8 cellular contexts compared by ENCODE assay signal in the genomic region with DNA sequence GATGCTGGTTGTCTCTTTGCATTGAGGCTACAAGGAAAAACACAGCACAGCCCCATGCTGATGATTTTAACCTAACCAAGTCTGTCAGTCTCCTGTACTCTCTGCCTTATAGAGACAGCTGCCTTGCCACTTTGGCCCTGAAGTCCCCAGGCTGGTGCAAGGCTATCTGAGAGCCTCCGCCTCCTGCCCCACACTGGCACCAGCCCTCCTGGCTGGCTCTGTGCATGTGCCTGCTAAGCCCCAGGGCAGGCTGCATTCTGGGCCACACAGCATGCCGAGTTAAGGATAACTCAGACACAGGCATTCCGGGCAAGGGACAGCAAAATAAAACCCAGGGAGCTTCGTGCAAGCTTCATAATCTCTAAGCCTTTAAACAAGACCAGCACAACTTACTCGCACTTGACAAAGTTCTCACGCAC. TPM values are rescaled to one million over a fixed set of nuclear protein-coding genes. Genes with fewer than 3 reads are reported as not detected.
DNase-seq lines count a peak whose midpoint lies in the region; ATAC-seq and TF ChIP-seq lines count a peak whose summit lies in the region.
"Had no signal": no experiment of that assay in that cellular context is flagged by ENCODE, and none has a peak within 500 bp of the region (broad histone marks: within the 10 kb centered on the region; RNA-seq: fewer than 3 reads in every experiment).

No MANE protein-coding gene starts in this region.

- H3K9me2 ChIP-seq in OCI-LY7 (ENCODE audit: insufficient read depth, low read length), result no peaks in the 10 kb centered on the region

- peak overlapping the region; percentile 99 for H3K4me2 ChIP-seq in OCI-LY7 (ENCODE audit: low read length)

- BruUV-seq in OCI-LY7 (replicated peaks; lab: Mats Ljungman, UMichigan), result no TSS peak

- peak overlapping the region; percentile 98 for H3K27ac Mint-ChIP-seq in central memory CD8-positive, alpha-beta T cell (ENCODE audit: low read depth)

- H3K27ac ChIP-seq in OCI-LY7 (ENCODE audit: low read depth, low read length, poor library complexity, severe bottlenecking) (peak overlapping the region; percentile 87), psoas muscle (peak overlapping the region; percentile 96)
- H3K27ac ChIP-seq: VCaP had no signal

- ATAC-seq in GM19395 (IDR thresholded peaks at IDR 0.05; ENCODE audit: unreplicated experiment) (peak; percentile 0), psoas muscle (peak; percentile 71 to 80 (median 76)), HG03442 (IDR thresholded peaks at IDR 0.05; ENCODE audit: unreplicated experiment) (no peak), HG02759 (IDR thresholded peaks at IDR 0.05; ENCODE audit: unreplicated experiment) (no peak)
- ATAC-seq in central memory CD8-positive, alpha-beta T cell (replicated peaks; ENCODE audit: extremely low read depth, poor library complexity, severe bottlenecking), result no peak

- TF ChIP-seq CTCF in OCI-LY7 (conservative IDR thresholded peaks at IDR 0.05; ENCODE audit: low read length) (no peak), psoas muscle (IDR thresholded peaks at IDR 0.05) (no peak)

- 0 out of 2 replicates have a peak, but pooled peaks cover 8% of the 10 kb centered on the region for H4K20me1 ChIP-seq in OCI-LY7 (ENCODE audit: insufficient read depth, low read length)

- peaks cover 79% of the 10 kb centered on the region for H3K4me1 Mint-ChIP-seq in central memory CD8-positive, alpha-beta T cell

- CTCF ChIA-PET in OCI-LY7 (lab: Charles Lee; ENCODE audit: unreplicated experiment), result interaction anchor here (0.5 to 2.1 kb wide), 2 partner anchors 158 to 1553 kb away, joined by 6 to 7 read pairs; no protein-coding TSS in a partner anchor

- DNase-seq in OCI-LY7 (ENCODE audit: low spot score) (peak; percentile 58), psoas muscle (peak; percentile 69 to 90), iPS-NIHi11 (ENCODE audit: low spot score) (no peak)
- no peak for DNase-seq in central memory CD8-positive, alpha-beta T cell (ENCODE audit: low spot score in 2 of 2)

- H2AFZ ChIP-seq in OCI-LY7 (ENCODE audit: low read length), result peak overlapping the region; percentile 91; the same call in 1 of the 2 replicates

- H3K27me3 ChIP-seq in psoas muscle (ENCODE audit: insufficient read depth in 3 of 3, low read length in 2 of 3), result no peaks in the 10 kb centered on the region

- no peaks in the 10 kb centered on the region for H3K27me3 Mint-ChIP-seq in central memory CD8-positive, alpha-beta T cell

- peak overlapping the region; percentile 73 for H3K4me3 ChIP-seq in OCI-LY7 (ENCODE audit: low read depth, low read length, poor library complexity, severe bottlenecking)
- peak overlapping the region; percentile 80 for H3K4me3 ChIP-seq in psoas muscle

- H3K4me3 Mint-ChIP-seq in central memory CD8-positive, alpha-beta T cell, result peak overlapping the region; percentile 89

- H3K4me1 ChIP-seq in OCI-LY7 (ENCODE audit: insufficient read depth, low read length, poor library complexity, severe bottlenecking), result peaks cover 65% of the 10 kb centered on the region
- peaks cover 40% of the 10 kb centered on the region for H3K4me1 ChIP-seq in psoas muscle

- 0 out of 2 replicates have a peak, but pooled peaks cover 6% of the 10 kb centered on the region for H3K9me3 ChIP-seq in OCI-LY7 (ENCODE audit: low read length)
- no peaks in the 10 kb centered on the region for H3K9me3 ChIP-seq in psoas muscle

- POLR2A ChIA-PET in OCI-LY7 (lab: Charles Lee), result interaction anchor here (0.5 to 2.3 kb wide), 10 partner anchors 10 to 1918 kb away, joined by 3 to 13 read pairs (median 4); no protein-coding TSS in a partner anchor

- peaks cover 66% of the 10 kb centered on the region for H3K79me2 ChIP-seq in OCI-LY7 (ENCODE audit: insufficient read depth, low read depth, low read length)

- peaks cover 29% of the 10 kb centered on the region for H3K36me3 ChIP-seq in OCI-LY7 (ENCODE audit: insufficient read depth, low read length)
- peaks cover 0 to 41% of the 10 kb centered on the region in 2 donors for H3K36me3 ChIP-seq in psoas muscle (ENCODE audit: insufficient read depth in 1 of 2, low read depth in 1 of 2)

- H3K36me3 Mint-ChIP-seq in central memory CD8-positive, alpha-beta T cell (ENCODE audit: insufficient read depth), result peaks cover 39% of the 10 kb centered on the region

- intact Hi-C loops in OCI-LY7 (cut with micrococcal nuclease; ENCODE audit: unreplicated experiment), result loop anchor here (1.0 to 10.0 kb wide), 3 partner anchors 21 to 887 kb away; no protein-coding TSS in a partner anchor
- intact Hi-C loops in psoas muscle (cut with DNase I), result loop anchor here (2.0 to 10.0 kb wide), 5 partner anchors 156 to 979 kb away; no protein-coding TSS in a partner anchor

- H3K9me3 Mint-ChIP-seq in central memory CD8-positive, alpha-beta T cell, result no peaks in the 10 kb centered on the region

- WGBS in psoas muscle, 3 donors, result 25 to 34% (median 25%) methylated on average over 6 of the region's 6 CpGs

RNA-seq across cellular contexts. Expression of gene RUNX1, which starts 0.9 kb away (rescaled TPM):
- total RNA-seq in OCI-LY7 (2014; rRNA removed; shearing (Covaris generic)), result 22.3 and 30.5 TPM in 2 replicates
- total RNA-seq in OCI-LY7 (2022) (40.8 and 44.6 TPM in 2 replicates), psoas muscle (100 to 1,000 TPM in 1 of 4 donors, 10 to 100 TPM in 3; 30.1 to 230 (median 55.7) TPM)
- polyA plus RNA-seq in psoas muscle, result 10 to 100 TPM in 2 of 3 donors, 1 to 10 TPM in 1; 8.7 to 19.2 (median 13.5) TPM

Comparison
In these comparisons a context has a peak if more than half of its experiments do, and no peak if none do; other contexts are left out.
1. ATAC-seq: peak in GM19395 (single experiment) and psoas muscle (4 of 4); none in central memory CD8-positive, alpha-beta T cell (single experiment), HG03442 (single experiment) and HG02759 (single experiment).
2. DNase-seq: peak in OCI-LY7 (single experiment) and psoas muscle (2 of 2); none in central memory CD8-positive, alpha-beta T cell (0 of 2) and iPS-NIHi11 (single experiment).